ENCODE assay signal across 8 cellular contexts in genomic region chr2:64645014-64645418, GRCh38. TPM values are rescaled to one million over a fixed set of nuclear protein-coding genes. Genes with fewer than 3 reads are reported as not detected.
A peak's percentile ranks its signal among the peaks of the same experiment; 100 is the strongest.
DNase-seq lines count a peak whose midpoint lies in the region; ATAC-seq and TF ChIP-seq lines count a peak whose summit lies in the region.

No MANE protein-coding gene starts in this region.

- TF ChIP-seq CTCF in Caco-2 (IDR thresholded peaks at IDR 0.05; ENCODE audit: insufficient read depth in 1 of 2, low read depth in 1 of 2, low read length in 1 of 2, severe bottlenecking in 1 of 2, unreplicated experiment in 1 of 2) (no peak), right atrium auricular region (IDR thresholded peaks at IDR 0.05) (no peak)

- peaks cover 24% of the 10 kb centered on the region for H3K36me3 Mint-ChIP-seq in Caco-2 (ENCODE audit: insufficient read depth, unreplicated experiment)
- H3K36me3 Mint-ChIP-seq in activated naive CD8-positive, alpha-beta T cell treated with anti-CD3 and anti-CD28 coated beads, Interleukin-2, amount 50 U/mL, for 24 hours (ENCODE audit: low read depth) = no peaks in the 10 kb centered on the region

- POLR2A ChIA-PET in Caco-2 (lab: Charles Lee) = interaction anchor here (0.6 to 2.8 kb wide), 2 partner anchors 10 to 195 kb away, joined by 4 to 15 read pairs; partner anchors contain the start of gene SERTAD2

- no TSS peak for BruUV-seq in Caco-2 (replicated peaks; lab: Mats Ljungman, UMichigan)

- H3K4me3 Mint-ChIP-seq in Caco-2 (ENCODE audit: unreplicated experiment) = peak overlapping the region; percentile 70
- H3K4me3 Mint-ChIP-seq in activated naive CD8-positive, alpha-beta T cell treated with anti-CD3 and anti-CD28 coated beads, Interleukin-2, amount 50 U/mL, for 24 hours = peak overlapping the region; percentile 81

- H3K4me3 ChIP-seq in Caco-2 (ENCODE audit: low read depth, low read length) (peak overlapping the region; percentile 24), right atrium auricular region (peak overlapping the region; percentile 43 to 56)

- H3K36me3 ChIP-seq in Caco-2 (ENCODE audit: control insufficient read depth, insufficient read depth, low read length) (0 out of 2 replicates have a peak, but pooled peaks cover 1% of the 10 kb centered on the region), right atrium auricular region (no peaks in the 10 kb centered on the region)

- intact Hi-C loops in Caco-2 (cut with micrococcal nuclease; ENCODE audit: unreplicated experiment) = loop anchor here (2.0 kb wide), 1 partner anchor 50 kb away; no protein-coding TSS in a partner anchor

- H3K27ac Mint-ChIP-seq in Caco-2 (ENCODE audit: unreplicated experiment) = peak overlapping the region; percentile 92
- peak overlapping the region; percentile 81 for H3K27ac Mint-ChIP-seq in activated naive CD8-positive, alpha-beta T cell treated with anti-CD3 and anti-CD28 coated beads, Interleukin-2, amount 50 U/mL, for 24 hours

- peaks cover 77% of the 10 kb centered on the region for H3K4me1 ChIP-seq in Caco-2
- H3K4me1 ChIP-seq in right atrium auricular region = peaks cover 0 to 77% of the 10 kb centered on the region in 2 donors

- no peaks in the 10 kb centered on the region for H3K27me3 Mint-ChIP-seq in Caco-2 (ENCODE audit: insufficient read depth, unreplicated experiment)
- H3K27me3 Mint-ChIP-seq in activated naive CD8-positive, alpha-beta T cell treated with anti-CD3 and anti-CD28 coated beads, Interleukin-2, amount 50 U/mL, for 24 hours = no peaks in the 10 kb centered on the region

- H3K4me1 Mint-ChIP-seq in Caco-2 (ENCODE audit: low read depth, unreplicated experiment) = peaks cover 60% of the 10 kb centered on the region
- peaks cover 95% of the 10 kb centered on the region for H3K4me1 Mint-ChIP-seq in activated naive CD8-positive, alpha-beta T cell treated with anti-CD3 and anti-CD28 coated beads, Interleukin-2, amount 50 U/mL, for 24 hours

- DNase-seq in Caco-2 (peak in 1 of 2 experiments; percentile 65), NCI-H748 (lab: John Stamatoyannopoulos, UW; ENCODE audit: unreplicated experiment) (peak; percentile 77), right atrium auricular region (ENCODE audit: low spot score) (no peak), renal cortical epithelial cell (ENCODE audit: low read depth) (peak; percentile 78), NCI-H774 (lab: John Stamatoyannopoulos, UW) (no peak)
- DNase-seq in activated naive CD8-positive, alpha-beta T cell treated with anti-CD3 and anti-CD28 coated beads, Interleukin-2, amount 50 U/mL, for 24 hours = no peak

- H3K9me3 ChIP-seq in Caco-2 = no peaks in the 10 kb centered on the region
- no peaks in the 10 kb centered on the region for H3K9me3 ChIP-seq in right atrium auricular region

- H3K27ac ChIP-seq in right atrium auricular region = peak overlapping the region; percentile 91 to 95

- no peaks in the 10 kb centered on the region for H3K27me3 ChIP-seq in Caco-2 (replicated peaks; ENCODE audit: control insufficient read depth, insufficient read depth, low read length)
- H3K27me3 ChIP-seq in right atrium auricular region = no peaks in the 10 kb centered on the region

- ATAC-seq in HG03354 (IDR thresholded peaks at IDR 0.05; ENCODE audit: poor library complexity, severe bottlenecking, unreplicated experiment) = peak; percentile 32
- peak; percentile 38 for ATAC-seq in activated naive CD8-positive, alpha-beta T cell treated with anti-CD3 and anti-CD28 coated beads, Interleukin-2, amount 50 U/mL, for 24 hours
- ATAC-seq in GM18498 (IDR thresholded peaks at IDR 0.05; ENCODE audit: unreplicated experiment) = no peak

- no peaks in the 10 kb centered on the region for H3K9me3 Mint-ChIP-seq in Caco-2 (ENCODE audit: unreplicated experiment)
- H3K9me3 Mint-ChIP-seq in activated naive CD8-positive, alpha-beta T cell treated with anti-CD3 and anti-CD28 coated beads, Interleukin-2, amount 50 U/mL, for 24 hours = no peaks in the 10 kb centered on the region

- CTCF ChIA-PET in Caco-2 (lab: Charles Lee) = interaction anchor here (0.6 to 3.2 kb wide), 4 partner anchors 8 to 147 kb away, joined by 3 to 25 read pairs (median 6); partner anchors contain the start of gene SERTAD2

RNA-seq across cellular contexts. Expression of gene SERTAD2, which starts 8.7 kb away (rescaled TPM):
- total RNA-seq in Caco-2 (2022) = 25.1 and 25.8 TPM in 2 replicates
- total RNA-seq in right atrium auricular region = 10 to 100 TPM; 15.8 to 22.2 TPM
- total RNA-seq in renal cortical epithelial cell = 8.9 and 21.3 TPM in 2 replicates

Comparison
In these comparisons a context has a peak if more than half of its experiments do, and no peak if none do; other contexts are left out.
1. DNase-seq: peak in NCI-H748 (single experiment) and renal cortical epithelial cell (single experiment); none in activated naive CD8-positive, alpha-beta T cell treated with anti-CD3 and anti-CD28 coated beads, Interleukin-2, amount 50 U/mL, for 24 hours (single experiment), right atrium auricular region (single experiment) and NCI-H774 (single experiment).